ENCODE assay signal across 18 cellular contexts in genomic region chr1:13812456-13813397, GRCh38.
DNase-seq lines count a peak whose midpoint lies in the region; ATAC-seq, FAIRE-seq and TF ChIP-seq lines count a peak whose summit lies in the region.
"Had no signal": no experiment of that assay in that cellular context is flagged by ENCODE, and none has a peak within 500 bp of the region (broad histone marks: within the 10 kb centered on the region; RNA-seq: fewer than 3 reads in every experiment).

No MANE protein-coding gene starts in this region.

- H3K9me3 Mint-ChIP-seq in stimulated activated naive CD8-positive, alpha-beta T cell treated with anti-CD3 and anti-CD28 coated beads, Interleukin-15, amount 100 ng/mL, for 72 hours = no peaks in the 10 kb centered on the region
- H3K9me3 Mint-ChIP-seq: activated CD4-positive, alpha-beta T cell treated with anti-CD3 and anti-CD28 coated beads, Interleukin-2, amount 10 ng/mL, durations not matched to agents 24 days and 14 days; activated naive CD8-positive, alpha-beta T cell treated with anti-CD3 and anti-CD28 coated beads, Interleukin-2, amount 50 U/mL, for 24 hours; GM23338 had no signal

- H3K4me1 Mint-ChIP-seq in stimulated activated naive CD8-positive, alpha-beta T cell treated with anti-CD3 and anti-CD28 coated beads, Interleukin-15, amount 100 ng/mL, for 72 hours = peaks cover 36% of the 10 kb centered on the region
- H3K4me1 Mint-ChIP-seq: GM23338 had no signal

- WGBS in liver = 82% methylated on average over 20 of the region's 20 CpGs
- WGBS in HepG2 (ENCODE audit: low lambda C conversion rate) = 69% methylated on average over 13 of the region's 20 CpGs
- 87% methylated on average over 11 of the region's 20 CpGs for WGBS in right lobe of liver (ENCODE audit: insufficient coverage, low coverage, low lambda C conversion rate, missing lambda C conversion rate)

- H3K9me3 ChIP-seq in liver (ENCODE audit: control insufficient read depth in 4 of 4, low read length in 3 of 4) (no peaks in the 10 kb centered on the region), HepG2 (ENCODE audit: low read length) (no peaks in the 10 kb centered on the region), right lobe of liver (no peaks in the 10 kb centered on the region)
- H3K9me3 ChIP-seq: heart right ventricle, psoas muscle, thyroid gland had no signal

- no peak overlapping the region for H2AFZ ChIP-seq in HepG2 (ENCODE audit: low read length)
- H2AFZ ChIP-seq: GM23338 had no signal

- POLR2A ChIA-PET in HepG2 (lab: Yijun Ruan, JAX) = no interaction called here
- POLR2A ChIA-PET in HEK293T (lab: Yijun Ruan, JAX) = no interaction called here

- in situ Hi-C loops in HepG2 (cut with HindIII; ENCODE audit: extremely low pct_ligation_motif_present, low pct_unique_long_range_greater_than_20kb) = no loop called here

- H3K27me3 ChIP-seq in liver (ENCODE audit: control insufficient read depth in 4 of 4, insufficient read depth in 4 of 4, low read length in 3 of 4) (no peaks in the 10 kb centered on the region), HepG2 (ENCODE audit: control insufficient read depth in 1 of 2, insufficient read depth in 2 of 2, low read length in 2 of 2) (no peaks in the 10 kb centered on the region), bronchial epithelial cell (ENCODE audit: control insufficient read depth, insufficient read depth, low read length) (no peaks in the 10 kb centered on the region), right lobe of liver (no peaks in the 10 kb centered on the region)
- H3K27me3 ChIP-seq: heart right ventricle, thyroid gland had no signal

- no peak overlapping the region for H3K4me3 ChIP-seq in liver (ENCODE audit: low read depth in 1 of 3, low read length in 3 of 3)
- H3K4me3 ChIP-seq in HepG2 (replicated peaks in 1 of 3; ENCODE audit: insufficient read depth in 1 of 3, low read depth in 2 of 3, low read length in 3 of 3) = no peak overlapping the region
- no peak overlapping the region for H3K4me3 ChIP-seq in bronchial epithelial cell (ENCODE audit: low read depth, low read length)
- H3K4me3 ChIP-seq in right lobe of liver = no peak overlapping the region
- H3K4me3 ChIP-seq: GM23338, heart right ventricle, psoas muscle, smooth muscle cell, thyroid gland had no signal

- H3K27me3 Mint-ChIP-seq in stimulated activated naive CD8-positive, alpha-beta T cell treated with anti-CD3 and anti-CD28 coated beads, Interleukin-15, amount 100 ng/mL, for 72 hours = no peaks in the 10 kb centered on the region
- H3K27me3 Mint-ChIP-seq: activated CD4-positive, alpha-beta T cell treated with anti-CD3 and anti-CD28 coated beads, Interleukin-2, amount 10 ng/mL, durations not matched to agents 24 days and 14 days; activated naive CD8-positive, alpha-beta T cell treated with anti-CD3 and anti-CD28 coated beads, Interleukin-2, amount 50 U/mL, for 24 hours had no signal

- no peak overlapping the region for H3K4me3 Mint-ChIP-seq in stimulated activated naive CD8-positive, alpha-beta T cell treated with anti-CD3 and anti-CD28 coated beads, Interleukin-15, amount 100 ng/mL, for 72 hours
- H3K4me3 Mint-ChIP-seq: activated CD4-positive, alpha-beta T cell treated with anti-CD3 and anti-CD28 coated beads, Interleukin-2, amount 10 ng/mL, durations not matched to agents 24 days and 14 days; activated naive CD8-positive, alpha-beta T cell treated with anti-CD3 and anti-CD28 coated beads, Interleukin-2, amount 50 U/mL, for 24 hours; GM23338 had no signal

- H3K36me3 ChIP-seq in liver (ENCODE audit: control insufficient read depth in 4 of 4, insufficient read depth in 3 of 4, low read depth in 1 of 4, low read length in 3 of 4) (peaks cover 0 to 2% (median 0%) of the 10 kb centered on the region in 4 donors), HepG2 (replicated peaks in 1 of 2; ENCODE audit: control insufficient read depth in 1 of 2, insufficient read depth in 2 of 2, low read length in 2 of 2) (no peaks in the 10 kb centered on the region; a peak in 1 of 5 replicates), bronchial epithelial cell (ENCODE audit: control insufficient read depth, insufficient read depth, low read length) (no peaks in the 10 kb centered on the region), right lobe of liver (no peaks in the 10 kb centered on the region)
- H3K36me3 ChIP-seq: thyroid gland had no signal

- FAIRE-seq in HepG2 (lab: Jason Lieb, UNC) = no peak
- no peak for FAIRE-seq in bronchial epithelial cell (lab: Jason Lieb, UNC)
- FAIRE-seq: A204.1 had no signal

- no peak overlapping the region for H3K4me2 ChIP-seq in HepG2 (ENCODE audit: low read depth, low read length)
- H3K4me2 ChIP-seq: GM23338, smooth muscle cell had no signal

- H3K27ac Mint-ChIP-seq in stimulated activated naive CD8-positive, alpha-beta T cell treated with anti-CD3 and anti-CD28 coated beads, Interleukin-15, amount 100 ng/mL, for 72 hours = no peak overlapping the region
- H3K27ac Mint-ChIP-seq: activated CD4-positive, alpha-beta T cell treated with anti-CD3 and anti-CD28 coated beads, Interleukin-2, amount 10 ng/mL, durations not matched to agents 24 days and 14 days; activated naive CD8-positive, alpha-beta T cell treated with anti-CD3 and anti-CD28 coated beads, Interleukin-2, amount 50 U/mL, for 24 hours had no signal

- TF ChIP-seq EP300 in HepG2 (IDR thresholded peaks at IDR 0.05; ENCODE audit: low read depth in 2 of 2, low read length in 2 of 2) = no peak
- no peak for TF ChIP-seq EP300 in HepG2 (CRISPR knock-in tag; IDR thresholded peaks at IDR 0.05; ENCODE audit: borderline replicate concordance)

- TF ChIP-seq CTCF in liver (IDR thresholded peaks at IDR 0.05; ENCODE audit: low read depth, low read length, missing input control) (no peak), HepG2 (CRISPR knock-in tag; IDR thresholded peaks at IDR 0.05) (no peak), bronchial epithelial cell (IDR thresholded peaks at IDR 0.05; ENCODE audit: insufficient read depth, low read length, severe bottlenecking) (no peak), right lobe of liver (IDR thresholded peaks at IDR 0.05) (no peak)

- H3K9ac ChIP-seq in liver (ENCODE audit: low read depth in 1 of 2, low read length in 2 of 2) (no peak overlapping the region), HepG2 (ENCODE audit: insufficient read depth, low read depth, low read length) (no peak overlapping the region)

- no peak overlapping the region for H3K27ac ChIP-seq in liver (ENCODE audit: low read depth in 1 of 2, low read length in 2 of 2)
- no peak overlapping the region for H3K27ac ChIP-seq in HepG2 (ENCODE audit: extremely low read length, insufficient read depth, low read length)
- no peak overlapping the region for H3K27ac ChIP-seq in right lobe of liver
- H3K27ac ChIP-seq: heart right ventricle, psoas muscle, thyroid gland had no signal

- intact Hi-C loops in HepG2 (cut with micrococcal nuclease; ENCODE audit: unreplicated experiment) (no loop called here), right lobe of liver (cut with DNase I) (no loop called here)

- no TSS peak for BruUV-seq in HepG2 (replicated peaks; lab: Mats Ljungman, UMichigan)

- TF ChIP-seq POLR2A in HepG2 (IDR thresholded peaks at IDR 0.05; ENCODE audit: insufficient read depth in 1 of 2, low read depth in 2 of 2, low read length in 2 of 2) (no peak), right lobe of liver (IDR thresholded peaks at IDR 0.05) (no peak)

- no peak for ATAC-seq in HepG2
- ATAC-seq in right lobe of liver = peak; percentile 71 to 91 (median 76)
- ATAC-seq in HG03108 (IDR thresholded peaks at IDR 0.05; ENCODE audit: unreplicated experiment) = no peak
- ATAC-seq in GM21786 (IDR thresholded peaks at IDR 0.05; ENCODE audit: unreplicated experiment) = no peak
- ATAC-seq in stimulated activated naive CD8-positive, alpha-beta T cell treated with anti-CD3 and anti-CD28 coated beads, Interleukin-15, amount 100 ng/mL, for 72 hours = no peak
- ATAC-seq: activated naive CD8-positive, alpha-beta T cell treated with anti-CD3 and anti-CD28 coated beads, Interleukin-2, amount 50 U/mL, for 24 hours had no signal

- H4K20me1 ChIP-seq in HepG2 (ENCODE audit: insufficient read depth, low read length) = peaks cover 2% of the 10 kb centered on the region; the same call in 1 of the 2 replicates

- no peak for TF ChIP-seq RAD21 in liver (IDR thresholded peaks at IDR 0.05)
- TF ChIP-seq RAD21 in HepG2 (CRISPR knock-in tag; IDR thresholded peaks at IDR 0.05) = no peak

- H3K4me1 ChIP-seq in liver (ENCODE audit: control insufficient read depth in 4 of 4, insufficient read depth in 4 of 4, low read length in 3 of 4) = peaks cover 0 to 7% (median 5%) of the 10 kb centered on the region in 4 donors
- no peaks in the 10 kb centered on the region for H3K4me1 ChIP-seq in HepG2 (ENCODE audit: insufficient read depth, low read length)
- H3K4me1 ChIP-seq in right lobe of liver = peaks cover 0 to 8% (median 4%) of the 10 kb centered on the region in 4 donors

- H3K79me2 ChIP-seq in HepG2 (ENCODE audit: insufficient read depth, low read length) = no peaks in the 10 kb centered on the region

- DNase-seq in HepG2 (ENCODE audit: low spot score) (no peak), bronchial epithelial cell (ENCODE audit: low read depth) (peak; percentile 56), right lobe of liver (peak in 1 of 3 donors; percentile 48), HEK293T (ENCODE audit: extremely low spot score) (no peak)
- DNase-seq in stimulated activated naive CD8-positive, alpha-beta T cell treated with anti-CD3 and anti-CD28 coated beads, Interleukin-15, amount 100 ng/mL, for 72 hours = no peak
- DNase-seq: COR-L47, NCI-H2081 treated with DMSO at 0.1 percent for 48 hours had no signal

- CTCF ChIA-PET in HepG2 (lab: Yijun Ruan, JAX; ENCODE audit: low intra/inter-chr PET ratio, low total read pairs) = no interaction called here
- CTCF ChIA-PET in HEK293T (lab: Yijun Ruan, JAX) = no interaction called here

TF ChIP-seq in liver, 16 proteins besides CTCF, POLR2A, EP300 and RAD21 (continues in another document):
- peak; percentile 42 for TF ChIP-seq YY1 (IDR thresholded peaks at IDR 0.05)
- peak; percentile 6 to 51 for TF ChIP-seq HNF4A (conservative IDR thresholded peaks at IDR 0.05)
- peak in 1 of 2 donors; percentile 80 for TF ChIP-seq RXRA (IDR thresholded peaks at IDR 0.05)
- no peak for TF ChIP-seq TAF1 (conservative IDR thresholded peaks at IDR 0.05)
- TF ChIP-seq JUND (IDR thresholded peaks at IDR 0.05) = peak in 1 of 2 donors; percentile 91

TF ChIP-seq in HepG2, 621 proteins besides CTCF, POLR2A, EP300 and RAD21 (continues in another document):
- TF ChIP-seq NR2C2 (CRISPR knock-in tag; IDR thresholded peaks at IDR 0.05; ENCODE audit: borderline replicate concordance) = no peak

TF ChIP-seq in HEK293T, 16 proteins besides CTCF, POLR2A, EP300 and RAD21 (continues in another document):
- TF ChIP-seq NFRKB (IDR thresholded peaks at IDR 0.05) (no peak), ELF4 (IDR thresholded peaks at IDR 0.05) (no peak), FOXA1 (IDR thresholded peaks at IDR 0.05) (no peak), HDGF (IDR thresholded peaks at IDR 0.05; ENCODE audit: borderline replicate concordance) (no peak), SUZ12 (IDR thresholded peaks at IDR 0.05) (no peak)

Comparison
In these comparisons a context has a peak if more than half of its experiments do, and no peak if none do; other contexts are left out.
1. ATAC-seq: peak in right lobe of liver (4 of 4); none in HepG2 (single experiment), HG03108 (single experiment), GM21786 (single experiment) and stimulated activated naive CD8-positive, alpha-beta T cell treated with anti-CD3 and anti-CD28 coated beads, Interleukin-15, amount 100 ng/mL, for 72 hours (single experiment).